14 cellular contexts compared by ENCODE assay signal in the genomic region with DNA sequence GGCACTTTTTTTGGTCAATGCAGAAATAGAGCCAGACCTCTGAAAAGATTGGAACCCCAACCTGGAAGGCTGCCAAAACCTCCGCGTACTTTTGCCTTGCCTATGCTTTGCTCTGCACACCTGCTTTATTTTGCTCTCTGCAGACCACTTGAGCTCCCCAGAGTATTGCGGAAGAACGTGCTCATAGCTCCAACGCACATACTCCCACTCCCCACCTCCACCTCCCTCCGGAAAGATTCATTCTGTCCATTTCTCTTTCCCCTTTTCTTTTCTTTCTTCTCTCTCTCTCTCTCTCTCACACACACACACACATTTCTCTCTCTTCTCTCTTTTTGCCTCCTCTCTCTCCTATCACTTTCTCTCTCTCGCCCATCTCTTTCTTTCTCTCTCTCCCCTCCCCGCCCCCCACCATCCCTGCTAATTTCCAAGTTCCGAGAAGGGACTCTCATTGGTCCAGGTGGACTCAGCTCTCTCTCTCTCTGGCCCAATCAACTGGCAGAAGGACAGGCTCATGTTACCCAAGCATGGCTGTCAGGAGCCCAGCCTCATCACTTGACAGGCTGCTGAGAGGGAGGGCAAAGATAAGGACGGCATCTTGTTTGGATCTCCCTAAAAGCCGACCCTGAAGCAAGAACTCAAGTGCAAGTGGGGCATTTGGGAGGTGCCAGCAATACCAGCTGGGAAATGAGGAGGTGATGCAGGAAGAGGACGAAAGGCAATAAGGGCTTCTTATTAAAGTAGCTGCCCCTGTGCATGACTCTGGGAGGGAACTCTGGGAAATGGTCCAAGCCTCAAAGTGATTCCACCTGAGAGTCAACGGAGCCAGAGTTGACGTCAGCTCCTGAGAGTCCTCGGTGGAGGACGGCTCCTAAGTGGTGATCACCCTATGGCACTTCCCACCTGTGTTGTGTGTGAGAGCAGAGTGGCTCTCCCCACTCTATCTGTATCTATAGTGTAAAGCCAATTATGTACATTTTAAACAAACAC.
A peak's percentile ranks its signal among the peaks of the same experiment; 100 is the strongest.
DNase-seq lines count a peak whose midpoint lies in the region; ATAC-seq, FAIRE-seq and TF ChIP-seq lines count a peak whose summit lies in the region.
"Had no signal": no experiment of that assay in that cellular context is flagged by ENCODE, and none has a peak within 500 bp of the region (broad histone marks: within the 10 kb centered on the region; RNA-seq: fewer than 3 reads in every experiment).

No MANE protein-coding gene starts in this region.

- in situ Hi-C loops in HepG2 (cut with HindIII; ENCODE audit: extremely low pct_ligation_motif_present, low pct_unique_long_range_greater_than_20kb) = no loop called here

- H3K4me1 ChIP-seq in BLaER1 = peaks cover 68% of the 10 kb centered on the region
- H3K4me1 ChIP-seq in esophagus squamous epithelium = peaks cover 0 to 14% (median 0%) of the 10 kb centered on the region in 3 donors
- H3K4me1 ChIP-seq in HepG2 (ENCODE audit: insufficient read depth, low read length) = no peaks in the 10 kb centered on the region
- H3K4me1 ChIP-seq: colonic mucosa, SJSA1 had no signal

- POLR2A ChIA-PET in HepG2 (lab: Yijun Ruan, JAX) = no interaction called here

- no peaks in the 10 kb centered on the region for H4K20me1 ChIP-seq in BLaER1
- no peaks in the 10 kb centered on the region for H4K20me1 ChIP-seq in HepG2 (ENCODE audit: insufficient read depth, low read length)

- 0 out of 2 replicates have a peak overlapping the region, but pooled peaks have one; percentile 10 for H3K4me3 ChIP-seq in BLaER1
- no peak overlapping the region for H3K4me3 ChIP-seq in esophagus squamous epithelium
- H3K4me3 ChIP-seq in HepG2 (replicated peaks in 1 of 3; ENCODE audit: insufficient read depth in 1 of 3, low read depth in 2 of 3, low read length in 3 of 3) = no peak overlapping the region
- H3K4me3 ChIP-seq: colonic mucosa, GM23248, SJSA1, smooth muscle cell had no signal

- WGBS in esophagus squamous epithelium, 2 donors = 38 to 55% methylated on average over 16 of the region's 16 CpGs
- WGBS in HepG2 (ENCODE audit: low lambda C conversion rate) = 30% methylated on average over 16 of the region's 16 CpGs

- CTCF ChIA-PET in HepG2 (lab: Yijun Ruan, JAX; ENCODE audit: low intra/inter-chr PET ratio, low total read pairs) = no interaction called here

- no peaks in the 10 kb centered on the region for H3K27me3 ChIP-seq in BLaER1
- no peaks in the 10 kb centered on the region for H3K27me3 ChIP-seq in esophagus squamous epithelium
- peaks cover 0 to 39% of the 10 kb centered on the region in 2 experiments; a peak in 4 of 5 replicates for H3K27me3 ChIP-seq in HepG2 (ENCODE audit: control insufficient read depth in 1 of 2, insufficient read depth in 2 of 2, low read length in 2 of 2)
- H3K27me3 ChIP-seq: colonic mucosa had no signal

- no peak overlapping the region for H3K9ac ChIP-seq in BLaER1
- H3K9ac ChIP-seq in HepG2 (ENCODE audit: insufficient read depth, low read depth, low read length) = no peak overlapping the region
- H3K9ac ChIP-seq: GM23248 had no signal

- H3K4me2 ChIP-seq in BLaER1 (peak overlapping the region; percentile 75), HepG2 (ENCODE audit: low read depth, low read length) (no peak overlapping the region)
- H3K4me2 ChIP-seq: smooth muscle cell had no signal

- DNase-seq in NCI-H1092 treated with DMSO at 0.1 percent for 48 hours (lab: John Stamatoyannopoulos, UW) (peak; percentile 79), NCI-H748 treated with DMSO at 0.1 percent for 48 hours (lab: John Stamatoyannopoulos, UW) (peak; percentile 77), left ventricle myocardium superior (no peak), esophagus squamous epithelium (lab: John Stamatoyannopoulos, UW) (no peak), HepG2 (ENCODE audit: low spot score) (no peak)
- DNase-seq in activated CD4-positive, alpha-beta T cell treated with anti-CD3 and anti-CD28 coated beads for 48 hours = no peak
- DNase-seq in activated CD4-positive, alpha-beta T cell treated with anti-CD3 and anti-CD28 coated beads for 1 hour = no peak
- DNase-seq: activated CD4-positive, alpha-beta memory T cell treated with anti-CD3 and anti-CD28 coated beads, Interleukin-2, amount 10 ng/mL, durations not matched to agents 7 days and 5 days; activated naive CD4-positive, alpha-beta T cell treated with anti-CD3 and anti-CD28 coated beads, Interleukin-2, amount 10 ng/mL, durations not matched to agents 7 days and 5 days; colonic mucosa; GM23248 had no signal

- no peaks in the 10 kb centered on the region for H3K79me2 ChIP-seq in HepG2 (ENCODE audit: insufficient read depth, low read length)

- no peak for TF ChIP-seq POLR2A in esophagus squamous epithelium (IDR thresholded peaks at IDR 0.05)
- no peak for TF ChIP-seq POLR2A in HepG2 (IDR thresholded peaks at IDR 0.05; ENCODE audit: insufficient read depth in 1 of 2, low read depth in 2 of 2, low read length in 2 of 2)

- no peak for TF ChIP-seq EP300 in HepG2 (IDR thresholded peaks at IDR 0.05; ENCODE audit: low read depth in 2 of 2, low read length in 2 of 2)
- no peak for TF ChIP-seq EP300 in HepG2 (CRISPR knock-in tag; IDR thresholded peaks at IDR 0.05; ENCODE audit: borderline replicate concordance)

- H2AFZ ChIP-seq in HepG2 (ENCODE audit: low read length) = no peak overlapping the region
- H2AFZ ChIP-seq: GM23248 had no signal

- H3K9me3 ChIP-seq in BLaER1 = no peaks in the 10 kb centered on the region
- no peaks in the 10 kb centered on the region for H3K9me3 ChIP-seq in esophagus squamous epithelium
- H3K9me3 ChIP-seq in HepG2 (ENCODE audit: low read length) = no peaks in the 10 kb centered on the region
- H3K9me3 ChIP-seq: colonic mucosa, SJSA1 had no signal

- BruUV-seq in HepG2 (replicated peaks; lab: Mats Ljungman, UMichigan) = no TSS peak

- TF ChIP-seq CTCF in esophagus squamous epithelium (IDR thresholded peaks at IDR 0.05) (no peak), HepG2 (CRISPR knock-in tag; IDR thresholded peaks at IDR 0.05) (no peak)

- peak overlapping the region; percentile 54; the same call in 1 of the 2 replicates for H3K27ac ChIP-seq in BLaER1
- H3K27ac ChIP-seq in esophagus squamous epithelium = no peak overlapping the region
- no peak overlapping the region for H3K27ac ChIP-seq in HepG2 (ENCODE audit: extremely low read length, insufficient read depth, low read length)
- H3K27ac ChIP-seq: colonic mucosa, GM23248, SJSA1 had no signal

- H3K36me3 ChIP-seq in BLaER1 (no peaks in the 10 kb centered on the region), esophagus squamous epithelium (no peaks in the 10 kb centered on the region), HepG2 (replicated peaks in 1 of 2; ENCODE audit: control insufficient read depth in 1 of 2, insufficient read depth in 2 of 2, low read length in 2 of 2) (no peaks in the 10 kb centered on the region)
- H3K36me3 ChIP-seq: colonic mucosa, SJSA1 had no signal

- no peak for FAIRE-seq in HepG2 (lab: Jason Lieb, UNC)

- TF ChIP-seq RAD21 in HepG2 (CRISPR knock-in tag; IDR thresholded peaks at IDR 0.05) = no peak

- ATAC-seq in left ventricle myocardium superior = peak; percentile 93
- ATAC-seq in HepG2 = no peak

- intact Hi-C loops in left ventricle myocardium superior (cut with micrococcal nuclease) (no loop called here), esophagus squamous epithelium (cut with DNase I) (no loop called here), HepG2 (cut with micrococcal nuclease; ENCODE audit: unreplicated experiment) (no loop called here)

TF ChIP-seq in HepG2, 621 proteins besides CTCF, POLR2A, EP300 and RAD21:
- TF ChIP-seq SRY (CRISPR knock-in tag; IDR thresholded peaks at IDR 0.05) (no peak), GATA4 (IDR thresholded peaks at IDR 0.05; ENCODE audit: borderline replicate concordance, low read depth) (no peak), AKAP8 (CRISPR knock-in tag; IDR thresholded peaks at IDR 0.05) (no peak), MTF1 (CRISPR knock-in tag; IDR thresholded peaks at IDR 0.05) (no peak), CAMTA2 (CRISPR knock-in tag; IDR thresholded peaks at IDR 0.05; ENCODE audit: borderline replicate concordance) (no peak), ZNF510 (CRISPR knock-in tag; IDR thresholded peaks at IDR 0.05; ENCODE audit: low read depth) (no peak), KDM4B (CRISPR knock-in tag; IDR thresholded peaks at IDR 0.05) (no peak), ZNF800 (CRISPR knock-in tag; IDR thresholded peaks at IDR 0.05) (no peak), ELF4 (CRISPR knock-in tag; IDR thresholded peaks at IDR 0.05; ENCODE audit: borderline replicate concordance) (no peak), ZSCAN9 (CRISPR knock-in tag; IDR thresholded peaks at IDR 0.05; ENCODE audit: borderline replicate concordance) (no peak), ZNF234 (CRISPR knock-in tag; conservative IDR thresholded peaks at IDR 0.05) (no peak)
TF ChIP-seq in HepG2: peak in this region for 0.

Comparison
In these comparisons a context has a peak if more than half of its experiments do, and no peak if none do; other contexts are left out.
1. DNase-seq: peak in NCI-H1092 treated with DMSO at 0.1 percent for 48 hours (single experiment) and NCI-H748 treated with DMSO at 0.1 percent for 48 hours (single experiment); none in left ventricle myocardium superior (single experiment), activated CD4-positive, alpha-beta T cell treated with anti-CD3 and anti-CD28 coated beads for 48 hours (single experiment), esophagus squamous epithelium (single experiment), HepG2 (single experiment) and activated CD4-positive, alpha-beta T cell treated with anti-CD3 and anti-CD28 coated beads for 1 hour (single experiment).